Comparison of ENCODE assay signal across 18 cellular contexts in genomic region chr13:23434431-23434830, GRCh38. TPM values are rescaled to one million over a fixed set of nuclear protein-coding genes. Genes with fewer than 3 reads are reported as not detected.
DNase-seq lines count a peak whose midpoint lies in the region; ATAC-seq and TF ChIP-seq lines count a peak whose summit lies in the region.
"Had no signal": no experiment of that assay in that cellular context is flagged by ENCODE, and none has a peak within 500 bp of the region (broad histone marks: within the 10 kb centered on the region; RNA-seq: fewer than 3 reads in every experiment).

No MANE protein-coding gene starts in this region.

- intact Hi-C loops in Caco-2 (cut with micrococcal nuclease; ENCODE audit: unreplicated experiment), result loop anchor here (5.0 kb wide), 1 partner anchor 57 kb away; no protein-coding TSS in a partner anchor

- CTCF ChIA-PET in Caco-2 (lab: Charles Lee), result no interaction called here

- no peak overlapping the region for H2BK5ac ChIP-seq in neuronal stem cell (ENCODE audit: low read length)

- no peak overlapping the region for H3K27ac Mint-ChIP-seq in Caco-2 (ENCODE audit: unreplicated experiment)
- no peak overlapping the region for H3K27ac Mint-ChIP-seq in HFFc6
- no peak overlapping the region for H3K27ac Mint-ChIP-seq in endothelial cell (ENCODE audit: unreplicated experiment)
- H3K27ac Mint-ChIP-seq: CD14-positive monocyte had no signal

- POLR2A ChIA-PET in Caco-2 (lab: Charles Lee), result no interaction called here

- no peak overlapping the region for H3K23ac ChIP-seq in neuronal stem cell (ENCODE audit: low read depth, low read length, poor library complexity)

- TF ChIP-seq CTCF in Caco-2 (IDR thresholded peaks at IDR 0.05; ENCODE audit: insufficient read depth in 1 of 2, low read depth in 1 of 2, low read length in 1 of 2, severe bottlenecking in 1 of 2, unreplicated experiment in 1 of 2), result no peak
- TF ChIP-seq CTCF in HFFc6 (IDR thresholded peaks at IDR 0.05), result no peak
- TF ChIP-seq CTCF in endothelial cell (IDR thresholded peaks at IDR 0.05; ENCODE audit: unreplicated experiment), result no peak

- no peaks in the 10 kb centered on the region for H3K36me3 Mint-ChIP-seq in Caco-2 (ENCODE audit: insufficient read depth, unreplicated experiment)
- no peaks in the 10 kb centered on the region for H3K36me3 Mint-ChIP-seq in HFFc6 (ENCODE audit: low read depth)
- no peaks in the 10 kb centered on the region for H3K36me3 Mint-ChIP-seq in endothelial cell (ENCODE audit: low read depth, unreplicated experiment)
- H3K36me3 Mint-ChIP-seq: CD14-positive monocyte had no signal

- H2AFZ ChIP-seq in neuronal stem cell (ENCODE audit: low read length), result peak overlapping the region; percentile 68

- peaks cover 7% of the 10 kb centered on the region for H3K4me1 Mint-ChIP-seq in Caco-2 (ENCODE audit: low read depth, unreplicated experiment)
- H3K4me1 Mint-ChIP-seq in HFFc6 (ENCODE audit: low read depth), result peaks cover 32% of the 10 kb centered on the region
- H3K4me1 Mint-ChIP-seq in endothelial cell (ENCODE audit: unreplicated experiment), result no peaks in the 10 kb centered on the region

- no peaks in the 10 kb centered on the region for H3K4me1 ChIP-seq in Caco-2
- peaks cover 12 to 22% of the 10 kb centered on the region in 2 donors for H3K4me1 ChIP-seq in neuronal stem cell (ENCODE audit: control insufficient read depth in 2 of 2, insufficient read depth in 1 of 2, low read depth in 1 of 2, low read length in 2 of 2)

- H3K18ac ChIP-seq in neuronal stem cell (ENCODE audit: low read length), result no peak overlapping the region

- H3K9me3 ChIP-seq in Caco-2, result no peaks in the 10 kb centered on the region
- peaks cover 0 to 4% of the 10 kb centered on the region in 2 donors for H3K9me3 ChIP-seq in neuronal stem cell (replicated peaks in 1 of 2; ENCODE audit: control insufficient read depth in 2 of 2, insufficient read depth in 1 of 2, low read depth in 1 of 2, low read length in 2 of 2)

- H3K27me3 Mint-ChIP-seq in Caco-2 (ENCODE audit: insufficient read depth, unreplicated experiment) (peaks cover 4% of the 10 kb centered on the region), HFFc6 (ENCODE audit: insufficient read depth) (no peaks in the 10 kb centered on the region; the same call in none of the 2 replicates), endothelial cell (ENCODE audit: unreplicated experiment) (peaks cover 1% of the 10 kb centered on the region)

- no peak overlapping the region for H3K27ac ChIP-seq in neuronal stem cell (replicated peaks; ENCODE audit: low read length)
- H3K27ac ChIP-seq: KMS-11 had no signal

- no peak overlapping the region for H3K14ac ChIP-seq in neuronal stem cell (ENCODE audit: low read length)

- H3K27me3 ChIP-seq in Caco-2 (replicated peaks; ENCODE audit: control insufficient read depth, insufficient read depth, low read length) (no peaks in the 10 kb centered on the region), neuronal stem cell (ENCODE audit: control insufficient read depth in 3 of 3, insufficient read depth in 3 of 3, low read depth in 1 of 3, low read length in 3 of 3) (no peaks in the 10 kb centered on the region)

- no peak overlapping the region for H4K91ac ChIP-seq in neuronal stem cell (ENCODE audit: low read depth, low read length, poor library complexity)

- H2AK5ac ChIP-seq in neuronal stem cell (ENCODE audit: low read depth, low read length), result no peak overlapping the region

- no peak overlapping the region for H2BK12ac ChIP-seq in neuronal stem cell (ENCODE audit: low read length)

- no peaks in the 10 kb centered on the region for H3K36me3 ChIP-seq in Caco-2 (ENCODE audit: control insufficient read depth, insufficient read depth, low read length)
- H3K36me3 ChIP-seq in neuronal stem cell (replicated peaks in 1 of 2; ENCODE audit: control insufficient read depth in 2 of 2, insufficient read depth in 2 of 2, low read length in 2 of 2), result peaks cover 0 to 16% of the 10 kb centered on the region in 2 donors

- no TSS peak for BruUV-seq in Caco-2 (replicated peaks; lab: Mats Ljungman, UMichigan)

- H3K4me3 Mint-ChIP-seq in Caco-2 (ENCODE audit: unreplicated experiment), result peak overlapping the region; percentile 93
- peak overlapping the region; percentile 98 for H3K4me3 Mint-ChIP-seq in HFFc6
- peak overlapping the region; percentile 40 for H3K4me3 Mint-ChIP-seq in endothelial cell (ENCODE audit: unreplicated experiment)

- H2BK15ac ChIP-seq in neuronal stem cell (ENCODE audit: low read length), result peak overlapping the region; percentile 21

- peaks cover 3% of the 10 kb centered on the region for H3K79me1 ChIP-seq in neuronal stem cell (ENCODE audit: low read depth, low read length)

- H4K8ac ChIP-seq in neuronal stem cell (ENCODE audit: low read depth, low read length), result no peak overlapping the region

- no peaks in the 10 kb centered on the region for H3K9me3 Mint-ChIP-seq in Caco-2 (ENCODE audit: unreplicated experiment)
- H3K9me3 Mint-ChIP-seq in HFFc6, result no peaks in the 10 kb centered on the region
- H3K9me3 Mint-ChIP-seq in endothelial cell (ENCODE audit: unreplicated experiment), result no peaks in the 10 kb centered on the region

- H3K4ac ChIP-seq in neuronal stem cell (ENCODE audit: low read length), result no peak overlapping the region

- H3K4me2 ChIP-seq in neuronal stem cell (ENCODE audit: insufficient read depth, low read length, poor library complexity, severe bottlenecking), result no peak overlapping the region
- H3K4me2 ChIP-seq: KMS-11 had no signal

- WGBS in neuronal stem cell (ENCODE audit: extremely low coverage in 2 of 2, insufficient read length in 2 of 2, insufficient replicate concordance in 1 of 2), 2 donors, result no CpG with 5 or more reads among the region's 3 CpGs

- no peak for ATAC-seq in HG02642 (IDR thresholded peaks at IDR 0.05; ENCODE audit: poor library complexity, unreplicated experiment)

- H3K9ac ChIP-seq in neuronal stem cell (ENCODE audit: low read depth, low read length, poor library complexity), result no peak overlapping the region
- H3K9ac ChIP-seq: KMS-11 had no signal

- H3K4me3 ChIP-seq in Caco-2 (ENCODE audit: low read depth, low read length) (no peak overlapping the region), neuronal stem cell (ENCODE audit: low read length in 2 of 2) (no peak overlapping the region)

- no peak overlapping the region for H2BK120ac ChIP-seq in neuronal stem cell (ENCODE audit: low read depth, low read length)

- DNase-seq in Caco-2 (no peak), HFFc6 (no peak), endothelial cell (ENCODE audit: low spot score) (no peak), neuronal stem cell (ENCODE audit: low spot score) (no peak), amniotic stem cell (lab: John Stamatoyannopoulos, UW) (no peak), EL (no peak)
- DNase-seq in stimulated activated CD4-positive, alpha-beta T cell treated with anti-CD3 and anti-CD28 coated beads, Interleukin-2, amount 100 ng/mL, for 24 hours, result no peak
- DNase-seq: ACHN, AML-193, DMS153, NCI-H146, NCI-H2081, NCI-H226, NCI-H526, OCI-M1 had no signal

RNA-seq across cellular contexts. Expression of gene SACS, which starts 0.9 kb away (rescaled TPM):
- total RNA-seq in Caco-2 (2022) (4.5 and 4.9 TPM in 2 replicates), endothelial cell (ENCODE audit: unreplicated experiment) (45.8 TPM)
- total RNA-seq in HFFc6 (2021; fragmentation: NEBNext Ultra II Directional; extraction: Animal tissue kit (Norgen Biotek cat#: 25700)), result 10 to 100 TPM; 43.9 to 50.9 (median 47.1) TPM
- polyA plus RNA-seq in neuronal stem cell (2013, experiment 1 of 2), result 19.9 TPM
- 19.4 TPM for polyA plus RNA-seq in neuronal stem cell (2013, experiment 2 of 2)

Comparison
In these comparisons a context has a peak if more than half of its experiments do, and no peak if none do; other contexts are left out.
1. H3K4me3 Mint-ChIP-seq: peak in every context shown above with its lines; median percentile 98 in HFFc6; 93 in Caco-2; 40 in endothelial cell.